18 cellular contexts compared by ENCODE assay signal in the genomic region with DNA sequence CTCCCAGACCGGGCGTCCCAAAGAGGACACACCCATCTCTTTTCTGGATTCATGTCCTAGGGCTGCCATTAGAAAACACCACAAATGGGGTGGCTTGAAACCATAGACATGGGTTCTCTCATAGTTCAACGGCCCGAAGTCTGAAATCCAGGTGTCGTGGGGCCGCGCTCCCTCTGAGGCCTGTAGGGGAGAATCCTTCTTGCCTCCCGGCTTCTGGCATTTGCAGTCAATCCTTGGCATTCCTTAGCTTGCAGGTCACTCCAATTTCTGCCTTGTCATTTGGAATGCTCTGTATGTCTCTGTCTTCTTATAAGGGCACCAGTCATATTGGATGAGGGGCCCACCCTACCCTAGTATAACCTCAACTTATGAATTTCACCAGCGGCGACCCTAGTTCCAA.
"Had no signal": no experiment of that assay in that cellular context is flagged by ENCODE, and none has a peak within 500 bp of the region (broad histone marks: within the 10 kb centered on the region; RNA-seq: fewer than 3 reads in every experiment).

No MANE protein-coding gene starts in this region.

- ATAC-seq: gastroesophageal sphincter; left cardiac atrium; left ventricle myocardium superior; naive thymus-derived CD4-positive, alpha-beta T cell; upper lobe of right lung had no signal

- H3K27me3 Mint-ChIP-seq: dendritic cell treated with granulocyte-macrophage colony-stimulating factor and Interleukin-4, amounts not matched to agents 40 ng/mL and 50 ng/mL, for 4 days had no signal

- H3K36me3 ChIP-seq: esophagus squamous epithelium, gastroesophageal sphincter, suprapubic skin, thyroid gland, upper lobe of right lung, vagina had no signal

- H3K9me3 ChIP-seq: esophagus squamous epithelium, gastroesophageal sphincter, suprapubic skin, thyroid gland, upper lobe of right lung, vagina had no signal

- H3K27me3 ChIP-seq: esophagus squamous epithelium, gastroesophageal sphincter, suprapubic skin, thyroid gland, upper lobe of right lung, vagina had no signal

- H3K27ac ChIP-seq: esophagus squamous epithelium, gastroesophageal sphincter, suprapubic skin, thyroid gland, upper lobe of right lung, vagina had no signal

- H3K4me3 Mint-ChIP-seq: dendritic cell treated with granulocyte-macrophage colony-stimulating factor and Interleukin-4, amounts not matched to agents 40 ng/mL and 50 ng/mL, for 4 days; immature natural killer cell; naive thymus-derived CD4-positive, alpha-beta T cell; nephron progenitor cell had no signal

- H3K4me1 ChIP-seq: gastroesophageal sphincter, thyroid gland, upper lobe of right lung, vagina had no signal

- H3K36me3 Mint-ChIP-seq: immature natural killer cell; naive thymus-derived CD4-positive, alpha-beta T cell had no signal

- H3K9me3 Mint-ChIP-seq: dendritic cell treated with granulocyte-macrophage colony-stimulating factor and Interleukin-4, amounts not matched to agents 40 ng/mL and 50 ng/mL, for 4 days; immature natural killer cell; naive thymus-derived CD4-positive, alpha-beta T cell; nephron progenitor cell had no signal

- DNase-seq: esophagus squamous epithelium; foreskin fibroblast; glutamatergic neuron; immature natural killer cell; kidney; left cardiac atrium; left ventricle myocardium superior; naive thymus-derived CD4-positive, alpha-beta T cell; nephron progenitor cell; stimulated activated CD4-positive, alpha-beta T cell treated with anti-CD3 and anti-CD28 coated beads, Interleukin-2, amount 100 ng/mL, for 48 hours; stimulated activated naive CD4-positive, alpha-beta T cell treated with Interleukin-2 at 50 U/mL for 16 hours; thyroid gland; upper lobe of right lung had no signal

- FAIRE-seq: kidney had no signal

- H3K4me1 Mint-ChIP-seq: immature natural killer cell had no signal

- H3K27ac Mint-ChIP-seq: dendritic cell treated with granulocyte-macrophage colony-stimulating factor and Interleukin-4, amounts not matched to agents 40 ng/mL and 50 ng/mL, for 4 days; immature natural killer cell; naive thymus-derived CD4-positive, alpha-beta T cell; nephron progenitor cell had no signal

- H3K4me3 ChIP-seq: esophagus squamous epithelium, gastroesophageal sphincter, smooth muscle cell, suprapubic skin, thyroid gland, upper lobe of right lung, vagina had no signal
